10 cellular contexts compared by ENCODE assay signal in the genomic region with DNA sequence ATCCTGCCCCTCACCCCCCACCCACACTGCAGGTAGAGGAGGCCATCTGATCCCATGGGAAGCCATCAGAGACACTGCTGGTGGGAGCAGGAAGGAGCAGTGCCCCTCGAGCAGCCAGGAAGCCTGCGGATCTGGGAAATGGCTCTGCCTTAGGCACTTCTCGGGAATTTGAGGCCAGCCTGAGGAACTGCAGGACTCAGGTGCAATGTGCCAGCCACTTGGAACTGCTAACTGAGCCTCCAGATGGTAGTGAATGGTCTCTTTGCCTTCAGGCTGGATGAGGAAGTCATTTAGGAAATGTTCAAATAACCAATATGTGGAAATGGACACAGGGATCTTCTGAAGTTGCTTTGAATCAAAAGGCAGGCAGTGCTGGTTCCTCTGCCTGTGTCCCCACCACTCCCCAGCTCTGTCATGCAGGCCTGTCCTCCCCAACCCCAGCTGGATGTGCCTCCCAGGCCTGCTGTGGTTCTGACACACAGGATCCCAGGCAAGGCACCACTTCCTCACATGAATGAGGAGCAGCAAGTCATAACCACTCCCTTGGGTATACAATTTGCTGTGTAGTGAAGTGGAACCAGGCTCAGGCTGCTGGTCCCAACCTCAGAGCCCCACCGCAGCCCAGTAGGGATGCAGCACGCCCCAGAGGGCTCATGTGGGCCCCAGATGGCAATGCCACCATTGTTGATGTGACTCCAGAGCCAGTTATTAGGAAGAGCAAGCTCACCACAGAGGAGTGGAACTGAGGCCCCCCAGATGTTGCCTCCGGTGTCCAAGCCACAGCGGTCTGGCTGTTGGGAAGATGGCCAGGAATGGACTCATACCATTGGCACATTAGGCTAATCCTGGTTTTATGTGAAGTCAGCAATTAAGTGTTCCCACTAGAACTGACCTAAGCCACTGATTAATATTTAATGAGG. TPM values are rescaled to one million over a fixed set of nuclear protein-coding genes. Genes with fewer than 3 reads are reported as not detected.
DNase-seq lines count a peak whose midpoint lies in the region; ATAC-seq and TF ChIP-seq lines count a peak whose summit lies in the region.
"Had no signal": no experiment of that assay in that cellular context is flagged by ENCODE, and none has a peak within 500 bp of the region (broad histone marks: within the 10 kb centered on the region; RNA-seq: fewer than 3 reads in every experiment).

No MANE protein-coding gene starts in this region.

- no peak overlapping the region for H3K23ac ChIP-seq in neuronal stem cell (ENCODE audit: low read depth, low read length, poor library complexity)

- H2AFZ ChIP-seq in neuronal stem cell (ENCODE audit: low read length), result no peak overlapping the region

- peaks cover 0 to 91% (median 60%) of the 10 kb centered on the region in 11 experiments; a peak in 19 of 22 replicates for H4K20me1 ChIP-seq in BLaER1 treated with 17β-estradiol and CSF1 and Interleukin-3, amounts not matched to agents 10 nM and 100 nM

- DNase-seq in MG63 (peak; percentile 9), epithelial cell of proximal tubule (ENCODE audit: low read depth) (peak; percentile 49), neuronal stem cell (ENCODE audit: low spot score) (no peak), Peyer's patch (no peak)
- DNase-seq in CD4-positive, alpha-beta T cell, result no peak
- DNase-seq: retina, SHP77 treated with DMSO at 0.1 percent for 48 hours had no signal

- peak overlapping the region; percentile 13 for H3K18ac ChIP-seq in neuronal stem cell (ENCODE audit: low read length)

- no peak overlapping the region for H3K27ac Mint-ChIP-seq in CD4-positive, alpha-beta T cell

- no peak overlapping the region for H3K4me3 Mint-ChIP-seq in CD4-positive, alpha-beta T cell

- H3K27me3 ChIP-seq in BLaER1 treated with 17β-estradiol and CSF1 and Interleukin-3, amounts not matched to agents 10 nM and 100 nM, result peaks cover 15 to 65% (median 56%) of the 10 kb centered on the region in 11 experiments; a peak in 21 of 22 replicates
- no peaks in the 10 kb centered on the region for H3K27me3 ChIP-seq in MG63
- H3K27me3 ChIP-seq in neuronal stem cell (ENCODE audit: control insufficient read depth in 3 of 3, insufficient read depth in 3 of 3, low read depth in 1 of 3, low read length in 3 of 3), result no peaks in the 10 kb centered on the region
- no peaks in the 10 kb centered on the region for H3K27me3 ChIP-seq in CD4-positive, alpha-beta T cell (ENCODE audit: control insufficient read depth, insufficient read depth, low read length)
- H3K27me3 ChIP-seq in Peyer's patch, result no peaks in the 10 kb centered on the region

- peak overlapping the region in 1 of 10 experiments; percentile 48; a peak in 2 of 20 replicates for H3K4me3 ChIP-seq in BLaER1 treated with 17β-estradiol and CSF1 and Interleukin-3, amounts not matched to agents 10 nM and 100 nM
- H3K4me3 ChIP-seq in MG63, result no peak overlapping the region
- no peak overlapping the region for H3K4me3 ChIP-seq in epithelial cell of proximal tubule (ENCODE audit: low read depth, low read length)
- H3K4me3 ChIP-seq in neuronal stem cell (ENCODE audit: low read length in 2 of 2), result peak overlapping the region in 1 of 2 donors; percentile 43
- no peak overlapping the region for H3K4me3 ChIP-seq in Peyer's patch

- H3K9me3 ChIP-seq in BLaER1 treated with 17β-estradiol and CSF1 and Interleukin-3, amounts not matched to agents 10 nM and 100 nM (replicated peaks in 1 of 11), result no peaks in the 10 kb centered on the region
- H3K9me3 ChIP-seq in MG63, result no peaks in the 10 kb centered on the region
- H3K9me3 ChIP-seq in neuronal stem cell (replicated peaks in 1 of 2; ENCODE audit: control insufficient read depth in 2 of 2, insufficient read depth in 1 of 2, low read depth in 1 of 2, low read length in 2 of 2), result no peaks in the 10 kb centered on the region
- H3K9me3 ChIP-seq in CD4-positive, alpha-beta T cell (ENCODE audit: control insufficient read depth, low read length), result no peaks in the 10 kb centered on the region
- H3K9me3 ChIP-seq in Peyer's patch, result no peaks in the 10 kb centered on the region

- TF ChIP-seq POLR2A in Peyer's patch (IDR thresholded peaks at IDR 0.05), result no peak

- H2BK5ac ChIP-seq in neuronal stem cell (ENCODE audit: low read length), result no peak overlapping the region

- H2AK5ac ChIP-seq in neuronal stem cell (ENCODE audit: low read depth, low read length), result no peak overlapping the region

- H4K91ac ChIP-seq in neuronal stem cell (ENCODE audit: low read depth, low read length, poor library complexity), result no peak overlapping the region

- no peaks in the 10 kb centered on the region for H3K27me3 Mint-ChIP-seq in CD4-positive, alpha-beta T cell

- CTCF ChIA-PET in CD4-positive, alpha-beta T cell (lab: Charles Lee), result no interaction called here

- no peak overlapping the region for H3K14ac ChIP-seq in neuronal stem cell (ENCODE audit: low read length)

- H3K79me1 ChIP-seq in neuronal stem cell (ENCODE audit: low read depth, low read length), result no peaks in the 10 kb centered on the region

- no peak for ATAC-seq in CD4-positive, alpha-beta T cell (ENCODE audit: poor library complexity)
- ATAC-seq in GM21390 (IDR thresholded peaks at IDR 0.05; ENCODE audit: unreplicated experiment), result no peak
- no peak for ATAC-seq in HG03442 (IDR thresholded peaks at IDR 0.05; ENCODE audit: unreplicated experiment)

- no peaks in the 10 kb centered on the region for H3K9me3 Mint-ChIP-seq in CD4-positive, alpha-beta T cell

- H2BK12ac ChIP-seq in neuronal stem cell (ENCODE audit: low read length), result no peak overlapping the region

- H2BK15ac ChIP-seq in neuronal stem cell (ENCODE audit: low read length), result no peak overlapping the region

- peaks cover 33% of the 10 kb centered on the region for H3K36me3 Mint-ChIP-seq in CD4-positive, alpha-beta T cell (ENCODE audit: low read depth)

- POLR2A ChIA-PET in CD4-positive, alpha-beta T cell (lab: Charles Lee), result no interaction called here

- H3K36me3 ChIP-seq in BLaER1 treated with 17β-estradiol and CSF1 and Interleukin-3, amounts not matched to agents 10 nM and 100 nM, result peaks cover 0 to 18% (median 5%) of the 10 kb centered on the region in 11 experiments; a peak in 8 of 22 replicates
- H3K36me3 ChIP-seq in MG63 (no peaks in the 10 kb centered on the region), neuronal stem cell (replicated peaks in 1 of 2; ENCODE audit: control insufficient read depth in 2 of 2, insufficient read depth in 2 of 2, low read length in 2 of 2) (peaks cover 3 to 28% of the 10 kb centered on the region in 2 donors), Peyer's patch (peaks cover 0 to 13% (median 0%) of the 10 kb centered on the region in 3 donors)

- no peak overlapping the region for H2BK120ac ChIP-seq in neuronal stem cell (ENCODE audit: low read depth, low read length)

- peak overlapping the region; percentile 73 to 96 (median 92) for H3K4me2 ChIP-seq in BLaER1 treated with 17β-estradiol and CSF1 and Interleukin-3, amounts not matched to agents 10 nM and 100 nM
- H3K4me2 ChIP-seq in neuronal stem cell (ENCODE audit: insufficient read depth, low read length, poor library complexity, severe bottlenecking), result no peak overlapping the region

- H3K4me1 Mint-ChIP-seq in CD4-positive, alpha-beta T cell (ENCODE audit: low read depth), result no peaks in the 10 kb centered on the region

- H3K27ac ChIP-seq in BLaER1 treated with 17β-estradiol and CSF1 and Interleukin-3, amounts not matched to agents 10 nM and 100 nM, result peak overlapping the region in 9 of 11 experiments; percentile 3 to 82 (median 66); a peak in 17 of 22 replicates
- H3K27ac ChIP-seq in neuronal stem cell (replicated peaks; ENCODE audit: low read length) (no peak overlapping the region), Peyer's patch (peak overlapping the region in 2 of 4 donors; percentile 33 to 58)
- H3K27ac ChIP-seq in CD4-positive, alpha-beta T cell (ENCODE audit: low read depth, low read length), result no peak overlapping the region

- TF ChIP-seq CTCF in epithelial cell of proximal tubule (conservative IDR thresholded peaks at IDR 0.05; ENCODE audit: low read depth, low read length), result no peak
- no peak for TF ChIP-seq CTCF in CD4-positive, alpha-beta T cell (IDR thresholded peaks at IDR 0.05)
- no peak for TF ChIP-seq CTCF in Peyer's patch (IDR thresholded peaks at IDR 0.05)

- H4K8ac ChIP-seq in neuronal stem cell (ENCODE audit: low read depth, low read length), result no peak overlapping the region

- no peak overlapping the region for H3K4ac ChIP-seq in neuronal stem cell (ENCODE audit: low read length)

- H3K4me1 ChIP-seq in BLaER1 treated with 17β-estradiol and CSF1 and Interleukin-3, amounts not matched to agents 10 nM and 100 nM, result peaks cover 52 to 85% (median 78%) of the 10 kb centered on the region in 10 experiments
- H3K4me1 ChIP-seq in neuronal stem cell (ENCODE audit: control insufficient read depth in 2 of 2, insufficient read depth in 1 of 2, low read depth in 1 of 2, low read length in 2 of 2) (peaks cover 0 to 6% of the 10 kb centered on the region in 2 donors), Peyer's patch (peaks cover 0 to 5% (median 0%) of the 10 kb centered on the region in 4 donors)

- no CpG with 5 or more reads among the region's 7 CpGs for WGBS in neuronal stem cell (ENCODE audit: extremely low coverage in 2 of 2, insufficient read length in 2 of 2, insufficient replicate concordance in 1 of 2), 2 donors

- intact Hi-C loops in CD4-positive, alpha-beta T cell (cut with DNase I, micrococcal nuclease), result no loop called here

- peak overlapping the region in 7 of 11 experiments; percentile 24 to 62 (median 44); a peak in 9 of 22 replicates for H3K9ac ChIP-seq in BLaER1 treated with 17β-estradiol and CSF1 and Interleukin-3, amounts not matched to agents 10 nM and 100 nM
- H3K9ac ChIP-seq in neuronal stem cell (ENCODE audit: low read depth, low read length, poor library complexity), result no peak overlapping the region

RNA-seq across cellular contexts. Expression of gene LIMD1, which starts 46.5 kb away (rescaled TPM):
- 6.5 and 9.3 TPM in 2 replicates for total RNA-seq in MG63 (2014; rRNA removed; shearing (Covaris generic); ENCODE audit: low replicate concordance)
- total RNA-seq in epithelial cell of proximal tubule (13.5 and 13.7 TPM in 2 replicates), Peyer's patch (10 to 100 TPM; 19.0 to 41.8 (median 27.8) TPM)
- polyA plus RNA-seq in neuronal stem cell (2013, experiment 1 of 2), result 5.5 TPM
- 5.7 TPM for polyA plus RNA-seq in neuronal stem cell (2013, experiment 2 of 2)
- 10 to 100 TPM; 13.6 to 14.8 TPM for total RNA-seq in CD4-positive, alpha-beta T cell

Comparison
In these comparisons a context has a peak if more than half of its experiments do, and no peak if none do; other contexts are left out.
1. H3K27ac ChIP-seq: peak in BLaER1 treated with 17β-estradiol and CSF1 and Interleukin-3, amounts not matched to agents 10 nM and 100 nM (9 of 11); none in neuronal stem cell (single experiment) and CD4-positive, alpha-beta T cell (single experiment).
2. DNase-seq: peak in MG63 (single experiment) and epithelial cell of proximal tubule (single experiment); none in neuronal stem cell (single experiment), CD4-positive, alpha-beta T cell (0 of 10) and Peyer's patch (0 of 3).